Comparison of ENCODE assay signal across 1 cellular context in the genomic region with DNA sequence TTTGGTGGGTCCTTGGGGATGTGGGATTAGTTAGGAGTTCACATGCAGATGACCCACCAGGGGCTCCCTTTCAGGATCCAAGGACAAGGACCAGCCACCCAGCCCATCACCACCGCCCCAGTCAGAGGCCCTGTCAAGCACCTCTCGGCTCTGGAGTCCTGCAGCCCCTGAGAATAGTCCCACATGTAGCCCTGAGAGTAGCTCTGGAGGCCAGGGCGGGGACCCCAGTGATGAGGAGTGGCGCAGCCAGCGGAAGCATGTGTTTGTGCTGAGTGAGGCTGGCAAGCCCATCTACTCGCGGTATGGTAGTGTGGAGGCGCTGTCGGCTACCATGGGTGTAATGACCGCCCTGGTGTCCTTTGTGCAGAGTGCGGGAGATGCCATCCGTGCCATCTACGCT.
TF ChIP-seq lines count a peak whose summit lies in the region.

No MANE protein-coding gene starts in this region.

TF ChIP-seq in SK-N-SH, 30 proteins besides CTCF, POLR2A, EP300 and RAD21:
- TF ChIP-seq, protein P1, sequence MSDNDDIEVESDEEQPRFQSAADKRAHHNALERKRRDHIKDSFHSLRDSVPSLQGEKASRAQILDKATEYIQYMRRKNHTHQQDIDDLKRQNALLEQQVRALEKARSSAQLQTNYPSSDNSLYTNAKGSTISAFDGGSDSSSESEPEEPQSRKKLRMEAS (IDR thresholded peaks at IDR 0.05; ENCODE audit: low read depth), result no peak
- TF ChIP-seq, protein P2, sequence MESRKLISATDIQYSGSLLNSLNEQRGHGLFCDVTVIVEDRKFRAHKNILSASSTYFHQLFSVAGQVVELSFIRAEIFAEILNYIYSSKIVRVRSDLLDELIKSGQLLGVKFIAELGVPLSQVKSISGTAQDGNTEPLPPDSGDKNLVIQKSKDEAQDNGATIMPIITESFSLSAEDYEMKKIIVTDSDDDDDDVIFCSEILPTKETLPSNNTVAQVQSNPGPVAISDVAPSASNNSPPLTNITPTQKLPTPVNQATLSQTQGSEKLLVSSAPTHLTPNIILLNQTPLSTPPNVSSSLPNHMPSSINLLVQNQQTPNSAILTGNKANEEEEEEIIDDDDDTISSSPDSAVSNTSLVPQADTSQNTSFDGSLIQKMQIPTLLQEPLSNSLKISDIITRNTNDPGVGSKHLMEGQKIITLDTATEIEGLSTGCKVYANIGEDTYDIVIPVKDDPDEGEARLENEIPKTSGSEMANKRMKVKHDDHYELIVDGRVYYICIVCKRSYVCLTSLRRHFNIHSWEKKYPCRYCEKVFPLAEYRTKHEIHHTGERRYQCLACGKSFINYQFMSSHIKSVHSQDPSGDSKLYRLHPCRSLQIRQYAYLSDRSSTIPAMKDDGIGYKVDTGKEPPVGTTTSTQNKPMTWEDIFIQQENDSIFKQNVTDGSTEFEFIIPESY (IDR thresholded peaks at IDR 0.05; ENCODE audit: borderline replicate concordance, low read depth), result no peak
- TF ChIP-seq GATA2 (CRISPR knock-in tag; IDR thresholded peaks at IDR 0.05), result no peak
- no peak for TF ChIP-seq TCF12 (IDR thresholded peaks at IDR 0.05)
- no peak for TF ChIP-seq FOSL2 (IDR thresholded peaks at IDR 0.05; ENCODE audit: borderline replicate concordance, low read depth)
- TF ChIP-seq, protein P3, sequence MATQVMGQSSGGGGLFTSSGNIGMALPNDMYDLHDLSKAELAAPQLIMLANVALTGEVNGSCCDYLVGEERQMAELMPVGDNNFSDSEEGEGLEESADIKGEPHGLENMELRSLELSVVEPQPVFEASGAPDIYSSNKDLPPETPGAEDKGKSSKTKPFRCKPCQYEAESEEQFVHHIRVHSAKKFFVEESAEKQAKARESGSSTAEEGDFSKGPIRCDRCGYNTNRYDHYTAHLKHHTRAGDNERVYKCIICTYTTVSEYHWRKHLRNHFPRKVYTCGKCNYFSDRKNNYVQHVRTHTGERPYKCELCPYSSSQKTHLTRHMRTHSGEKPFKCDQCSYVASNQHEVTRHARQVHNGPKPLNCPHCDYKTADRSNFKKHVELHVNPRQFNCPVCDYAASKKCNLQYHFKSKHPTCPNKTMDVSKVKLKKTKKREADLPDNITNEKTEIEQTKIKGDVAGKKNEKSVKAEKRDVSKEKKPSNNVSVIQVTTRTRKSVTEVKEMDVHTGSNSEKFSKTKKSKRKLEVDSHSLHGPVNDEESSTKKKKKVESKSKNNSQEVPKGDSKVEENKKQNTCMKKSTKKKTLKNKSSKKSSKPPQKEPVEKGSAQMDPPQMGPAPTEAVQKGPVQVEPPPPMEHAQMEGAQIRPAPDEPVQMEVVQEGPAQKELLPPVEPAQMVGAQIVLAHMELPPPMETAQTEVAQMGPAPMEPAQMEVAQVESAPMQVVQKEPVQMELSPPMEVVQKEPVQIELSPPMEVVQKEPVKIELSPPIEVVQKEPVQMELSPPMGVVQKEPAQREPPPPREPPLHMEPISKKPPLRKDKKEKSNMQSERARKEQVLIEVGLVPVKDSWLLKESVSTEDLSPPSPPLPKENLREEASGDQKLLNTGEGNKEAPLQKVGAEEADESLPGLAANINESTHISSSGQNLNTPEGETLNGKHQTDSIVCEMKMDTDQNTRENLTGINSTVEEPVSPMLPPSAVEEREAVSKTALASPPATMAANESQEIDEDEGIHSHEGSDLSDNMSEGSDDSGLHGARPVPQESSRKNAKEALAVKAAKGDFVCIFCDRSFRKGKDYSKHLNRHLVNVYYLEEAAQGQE (IDR thresholded peaks at IDR 0.05; ENCODE audit: low read depth, low read length), result no peak
- TF ChIP-seq MXI1 (IDR thresholded peaks at IDR 0.05; ENCODE audit: low read depth, low read length), result no peak
- TF ChIP-seq EZH2phosphoT487 (IDR thresholded peaks at IDR 0.05; ENCODE audit: borderline replicate concordance, low read depth), result no peak
- no peak for TF ChIP-seq RCOR1 (IDR thresholded peaks at IDR 0.05; ENCODE audit: low read length)
